24 cellular contexts compared by ENCODE assay signal in the genomic region with DNA sequence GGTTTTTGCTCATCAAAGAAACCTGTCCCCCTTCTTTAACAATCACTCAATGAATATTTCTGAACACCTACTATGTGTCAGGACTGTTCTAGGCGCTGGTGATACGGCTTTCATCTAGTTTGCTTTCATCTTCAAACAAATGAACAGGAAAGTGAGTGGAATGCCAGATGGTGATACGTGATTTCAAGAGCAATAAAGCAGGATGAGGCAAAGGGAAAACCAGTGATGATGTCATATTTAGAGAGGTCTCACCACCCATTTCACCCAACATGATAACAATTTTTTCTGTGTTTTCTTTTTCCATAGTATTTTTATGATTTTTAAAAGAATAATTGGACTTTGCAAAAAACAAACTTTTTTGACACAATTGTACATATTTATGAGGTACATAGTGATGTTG. TPM values are rescaled to one million over a fixed set of nuclear protein-coding genes. Genes with fewer than 3 reads are reported as not detected.
DNase-seq lines count a peak whose midpoint lies in the region; ATAC-seq, FAIRE-seq and TF ChIP-seq lines count a peak whose summit lies in the region.
"Had no signal": no experiment of that assay in that cellular context is flagged by ENCODE, and none has a peak within 500 bp of the region (broad histone marks: within the 10 kb centered on the region; RNA-seq: fewer than 3 reads in every experiment).

No MANE protein-coding gene starts in this region.

- no peak for TF ChIP-seq POLR2A in K562 (conservative IDR thresholded peaks at IDR 0.05)
- no peak for TF ChIP-seq POLR2A in esophagus muscularis mucosa (IDR thresholded peaks at IDR 0.05; ENCODE audit: low read depth)

- H3K27me3 ChIP-seq in K562 (ENCODE audit: control insufficient read depth in 2 of 2, insufficient read depth in 2 of 2, low read length in 2 of 2) (peaks cover 23 to 43% of the 10 kb centered on the region in 2 experiments), esophagus muscularis mucosa (peaks cover 0 to 37% (median 2%) of the 10 kb centered on the region in 4 donors), colonic mucosa (no peaks in the 10 kb centered on the region)

- WGBS in K562 (ENCODE audit: insufficient coverage, low coverage, missing lambda C conversion rate) = 2% methylated on average over 3 of the region's 3 CpGs
- WGBS in esophagus muscularis mucosa = 70% methylated on average over 3 of the region's 3 CpGs

- no peaks in the 10 kb centered on the region; the same call in 1 of the 2 replicates for H4K20me1 ChIP-seq in K562 (replicated peaks; ENCODE audit: control insufficient read depth, insufficient read depth, low read length)

- no peaks in the 10 kb centered on the region for H3K9me1 ChIP-seq in K562 (ENCODE audit: control insufficient read depth, insufficient read depth, low read length)

- H3K27ac ChIP-seq in HEK293 (ENCODE audit: extremely low read depth, low read depth, low read length) (no peak overlapping the region), K562 (ENCODE audit: extremely low read depth, low read depth, low read length) (no peak overlapping the region), esophagus muscularis mucosa (replicated peaks in 1 of 4) (no peak overlapping the region), colonic mucosa (no peak overlapping the region)
- H3K27ac ChIP-seq: 22Rv1, A549, C4-2B had no signal

- in situ Hi-C loops in K562 (cut with MboI) = no loop called here

- POLR2A ChIA-PET in HEK293 (lab: Yijun Ruan, JAX) (no interaction called here), K562 (lab: Yijun Ruan, JAX) (interaction anchor here (0.7 kb wide), 1 partner anchor 17 kb away, joined by 3 read pairs; no protein-coding TSS in a partner anchor)

- TF ChIP-seq EP300 in K562 (IDR thresholded peaks at IDR 0.05; ENCODE audit: low read length) (no peak), esophagus muscularis mucosa (IDR thresholded peaks at IDR 0.05) (no peak)

- H3K9ac ChIP-seq in K562 (ENCODE audit: insufficient read depth in 1 of 2, low read depth in 2 of 2, low read length in 2 of 2) (no peak overlapping the region), colonic mucosa (ENCODE audit: low read depth in 2 of 2, low read length in 2 of 2) (no peak overlapping the region)

- H3K36me3 ChIP-seq in HEK293 (ENCODE audit: control insufficient read depth in 2 of 2, insufficient read depth in 1 of 2, low read length in 2 of 2) (no peaks in the 10 kb centered on the region), K562 (ENCODE audit: control insufficient read depth, insufficient read depth, low read length) (no peaks in the 10 kb centered on the region), esophagus muscularis mucosa (no peaks in the 10 kb centered on the region), colonic mucosa (no peaks in the 10 kb centered on the region)

- BruUV-seq in K562 (replicated peaks; lab: Mats Ljungman, UMichigan) = no TSS peak

- intact Hi-C loops in K562 (cut with micrococcal nuclease) = no loop called here
- intact Hi-C loops in esophagus muscularis mucosa (cut with DNase I) = no loop called here
- intact Hi-C loops in colonic mucosa (cut with DNase I) = no loop called here

- peak; percentile 20 for DNase-seq in DMS 273 (lab: John Stamatoyannopoulos, UW; ENCODE audit: unreplicated experiment)
- DNase-seq in DMS 273 treated with DMSO at 0.1 percent for 48 hours (lab: John Stamatoyannopoulos, UW) = no peak
- DNase-seq in NCI-H510A treated with DMSO at 0.1 percent for 48 hours (lab: John Stamatoyannopoulos, UW) = peak; percentile 46
- no peak for DNase-seq in NCI-H510A (lab: John Stamatoyannopoulos, UW)
- DNase-seq in K562 (ENCODE audit: extremely low read depth in 1 of 4, low spot score in 3 of 4) = no peak
- no peak for DNase-seq in esophagus muscularis mucosa (ENCODE audit: extremely low spot score)
- DNase-seq in colonic mucosa = no peak
- DNase-seq: AML-193; Caco-2; CD4-positive, alpha-beta T cell; HCEC 1CT; HFFc6 had no signal

- no peaks in the 10 kb centered on the region for H3K9me3 ChIP-seq in HEK293 (ENCODE audit: control insufficient read depth, insufficient read depth, low read depth, low read length)
- H3K9me3 ChIP-seq in K562 (replicated peaks; ENCODE audit: control insufficient read depth, insufficient read depth, low read depth, low read length) = no peaks in the 10 kb centered on the region
- no peaks in the 10 kb centered on the region for H3K9me3 ChIP-seq in esophagus muscularis mucosa
- H3K9me3 ChIP-seq in colonic mucosa = no peaks in the 10 kb centered on the region
- H3K9me3 ChIP-seq: Caco-2 had no signal

- no peak for ATAC-seq in K562
- ATAC-seq: A549, GM23338 had no signal

- CTCF ChIA-PET in HEK293 (lab: Yijun Ruan, JAX) (interaction anchor here (1.0 kb wide), 1 partner anchor 23 kb away, joined by 4 read pairs; no protein-coding TSS in a partner anchor), K562 (lab: Yijun Ruan, JAX; ENCODE audit: low intra/inter-chr PET ratio) (no interaction called here)

- H3K4me3 ChIP-seq in HEK293 (ENCODE audit: low read depth, low read length) (no peak overlapping the region), K562 (no peak overlapping the region), esophagus muscularis mucosa (no peak overlapping the region), colonic mucosa (no peak overlapping the region)
- H3K4me3 ChIP-seq: A549, GM23338 had no signal

- H3K79me2 ChIP-seq in K562 (ENCODE audit: control insufficient read depth, insufficient read depth, low read length) = no peaks in the 10 kb centered on the region

- no peak for FAIRE-seq in K562 (lab: Jason Lieb, UNC)
- FAIRE-seq: A549, D721Med, G401.6, GM12891, GM19239, H54, HTR-8/SVneo had no signal

- TF ChIP-seq CTCF in HEK293 (tag by site-specific recombination; IDR thresholded peaks at IDR 0.05) = no peak
- no peak for TF ChIP-seq CTCF in K562 (IDR thresholded peaks at IDR 0.05 in 2 of 3, conservative IDR thresholded peaks at IDR 0.05 in 1 of 3; ENCODE audit: insufficient read depth in 2 of 3, low read depth in 1 of 3, low read length in 3 of 3)
- TF ChIP-seq CTCF in esophagus muscularis mucosa (IDR thresholded peaks at IDR 0.05) = no peak
- no peak for TF ChIP-seq CTCF in colonic mucosa (IDR thresholded peaks at IDR 0.05)

- H3K4me1 ChIP-seq in HEK293 (ENCODE audit: control insufficient read depth, insufficient read depth, low read length) (no peaks in the 10 kb centered on the region; the same call in 1 of the 2 replicates), K562 (replicated peaks in 1 of 2; ENCODE audit: control insufficient read depth in 2 of 2, insufficient read depth in 2 of 2, low read length in 2 of 2) (no peaks in the 10 kb centered on the region), esophagus muscularis mucosa (peaks cover 0 to 8% (median 7%) of the 10 kb centered on the region in 4 donors), colonic mucosa (no peaks in the 10 kb centered on the region)
- H3K4me1 ChIP-seq: A549, Caco-2 had no signal

- TF ChIP-seq RAD21 in K562 (CRISPR knock-in tag; conservative IDR thresholded peaks at IDR 0.05 in 1 of 2, IDR thresholded peaks at IDR 0.05 in 1 of 2) = no peak

- no peak overlapping the region for H3K4me2 ChIP-seq in K562 (ENCODE audit: insufficient read depth, low read length)
- H3K4me2 ChIP-seq: A549, GM23338 had no signal

- no peak overlapping the region for H2AFZ ChIP-seq in K562 (ENCODE audit: low read depth, low read length)
- H2AFZ ChIP-seq: GM23338 had no signal

TF ChIP-seq in HEK293, 187 proteins besides CTCF, POLR2A, EP300 and RAD21 (continues in another document):
- no peak for TF ChIP-seq FEZF1 (tag by site-specific recombination; IDR thresholded peaks at IDR 0.05)

TF ChIP-seq in K562, 482 proteins besides CTCF, POLR2A, EP300 and RAD21 (continues in another document):
- no peak for TF ChIP-seq ZNF263 (CRISPR knock-in tag; IDR thresholded peaks at IDR 0.05; ENCODE audit: borderline replicate concordance)
- TF ChIP-seq ZKSCAN1 (IDR thresholded peaks at IDR 0.05; ENCODE audit: low read depth, low read length) = peak; percentile 73; the same call in 1 of the 2 replicates

RNA-seq across cellular contexts. Expression of a gene that starts 11.3 kb away (rescaled TPM):
- total RNA-seq in K562 (2011; cell fraction: chromatin; rRNA removed; ENCODE audit: low replicate concordance) = not detected in 2 replicates
- total RNA-seq in K562 (2011; cell fraction: nucleolus; rRNA removed) = not detected in 2 replicates
- not detected in 2 replicates for total RNA-seq in K562 (2011; cell fraction: nucleoplasm; rRNA removed)
- total RNA-seq in K562 (2014; rRNA removed) (not detected in 2 replicates), K562 (2014; rRNA removed; fragmentation: Illumina TruSeq; extraction: Trizol) (not detected in 2 replicates), K562 (2015; rRNA removed; fragmentation: Illumina TruSeq; extraction: Trizol) (not detected in 2 replicates), K562 (2021) (not detected in 2 replicates), esophagus muscularis mucosa (1 to 10 TPM in 1 of 4 donors, under 1 TPM in 3; 0.42 to 1.8 (median 0.57) TPM), colonic mucosa (under 1 TPM in 1 of 2 donors, not detected in 1; 0.19 TPM)
- polyA plus RNA-seq in K562 (2011; rRNA removed) (not detected in 2 replicates), K562 (2014; fragmentation: Illumina TruSeq; extraction: Trizol) (not detected in 2 replicates), K562 (2014; fragmentation: Nextera tagmentation; extraction: Ambion mirVana) (not detected), K562 (2014; rRNA removed) (not detected in 2 replicates)
- polyA plus RNA-seq in K562 (2011; cell fraction: cytosol; rRNA removed) = not detected in 2 replicates
- polyA plus RNA-seq in K562 (2011; cell fraction: nucleus; rRNA removed) = not detected in 2 replicates
- not detected in 2 replicates for polyA plus RNA-seq in K562 (2012)
- not detected in 2 replicates for polyA minus RNA-seq in K562 (2011; rRNA and poly(A)+ RNA removed)
- not detected in 2 replicates for polyA minus RNA-seq in K562 (2011; cell fraction: cytosol; rRNA and poly(A)+ RNA removed)
- not detected in 2 replicates for polyA minus RNA-seq in K562 (2011; cell fraction: nucleus; rRNA and poly(A)+ RNA removed)
- total RNA-seq: Caco-2; CD4-positive, alpha-beta T cell had no signal
- polyA plus RNA-seq: IgD-negative memory B cell had no signal

RNA-seq across cellular contexts. Expression of a gene that starts 26.7 kb away (rescaled TPM):
- not detected in 2 replicates for total RNA-seq in K562 (2011; cell fraction: chromatin; rRNA removed; ENCODE audit: low replicate concordance)
- not detected in 2 replicates for total RNA-seq in K562 (2011; cell fraction: nucleolus; rRNA removed)
- total RNA-seq in K562 (2011; cell fraction: nucleoplasm; rRNA removed) = not detected in 2 replicates
- not detected in 2 replicates for total RNA-seq in K562 (2014; rRNA removed)
- not detected in 2 replicates for total RNA-seq in K562 (2014; rRNA removed; fragmentation: Illumina TruSeq; extraction: Trizol)
- total RNA-seq in K562 (2015; rRNA removed; fragmentation: Illumina TruSeq; extraction: Trizol) = not detected in 2 replicates
- not detected in 2 replicates for total RNA-seq in K562 (2021)
- polyA plus RNA-seq in K562 (2011; rRNA removed) = 0.05 TPM in 1 of 2 replicates, not detected in the other
- polyA plus RNA-seq in K562 (2011; cell fraction: cytosol; rRNA removed) = 0.03 TPM in 1 of 2 replicates, not detected in the other
- 0.07 and 0.09 TPM in 2 replicates for polyA plus RNA-seq in K562 (2011; cell fraction: nucleus; rRNA removed)
- 0.07 and 1.3 TPM in 2 replicates for polyA plus RNA-seq in K562 (2012)
- polyA plus RNA-seq in K562 (2014; fragmentation: Illumina TruSeq; extraction: Trizol) = not detected in 2 replicates
- not detected for polyA plus RNA-seq in K562 (2014; fragmentation: Nextera tagmentation; extraction: Ambion mirVana)
- polyA plus RNA-seq in K562 (2014; rRNA removed) = not detected in 2 replicates
- not detected in 2 replicates for polyA minus RNA-seq in K562 (2011; rRNA and poly(A)+ RNA removed)
- polyA minus RNA-seq in K562 (2011; cell fraction: cytosol; rRNA and poly(A)+ RNA removed) = not detected in 2 replicates
- polyA minus RNA-seq in K562 (2011; cell fraction: nucleus; rRNA and poly(A)+ RNA removed) = 0.22 TPM in 1 of 2 replicates, not detected in the other
- not detected for total RNA-seq in esophagus muscularis mucosa
- total RNA-seq in colonic mucosa = not detected
- total RNA-seq: Caco-2; CD4-positive, alpha-beta T cell; GM23338 had no signal
- polyA plus RNA-seq: A549, GM23338, IgD-negative memory B cell had no signal

Comparison
In these comparisons a context has a peak if more than half of its experiments do, and no peak if none do; other contexts are left out.
1. DNase-seq: peak in DMS 273 (single experiment) and NCI-H510A treated with DMSO at 0.1 percent for 48 hours (single experiment); none in DMS 273 treated with DMSO at 0.1 percent for 48 hours (single experiment), NCI-H510A (single experiment), K562 (0 of 4), esophagus muscularis mucosa (single experiment) and colonic mucosa (single experiment).